Comparison of ENCODE assay signal across 23 cellular contexts in genomic region chr20:44772636-44773035, GRCh38. TPM values are rescaled to one million over a fixed set of nuclear protein-coding genes. Genes with fewer than 3 reads are reported as not detected.
"Had no signal": no experiment of that assay in that cellular context is flagged by ENCODE, and none has a peak within 500 bp of the region (broad histone marks: within the 10 kb centered on the region; RNA-seq: fewer than 3 reads in every experiment).

No MANE protein-coding gene starts in this region.

- H3K4me3 Mint-ChIP-seq: activated CD8-positive, alpha-beta T cell treated with anti-CD3 and anti-CD28 coated beads, Interleukin-2, amount 10 ng/mL, durations not matched to agents 7 days and 5 days; activated naive CD8-positive, alpha-beta T cell treated with anti-CD3 and anti-CD28 coated beads, Interleukin-2, amount 50 U/mL, for 24 hours; T-helper 1 cell treated with Interleukin-12 subunit alpha and Interleukin-12 subunit beta and Interleukin-4 antibody, amounts not matched to agents 30 μg/mL and 1 μg/mL, for 36 hours; WTC11 had no signal

- ATAC-seq: activated CD8-positive, alpha-beta T cell treated with anti-CD3 and anti-CD28 coated beads, Interleukin-2, amount 10 ng/mL, durations not matched to agents 7 days and 5 days; activated naive CD4-positive, alpha-beta T cell treated with anti-CD3 and anti-CD28 coated beads, Interleukin-2, amount 50 U/mL, for 72 hours; body of pancreas; WTC11 had no signal

- H3K4me3 ChIP-seq: ascending aorta, body of pancreas, cardiac muscle cell, Peyer's patch had no signal

- DNase-seq: activated CD4-positive, alpha-beta T cell treated with anti-CD3 and anti-CD28 coated beads for 48 hours; activated CD4-positive, alpha-beta T cell treated with anti-CD3 and anti-CD28 coated beads, Interleukin-2, amount 50 U/mL, for 4 hours; activated CD4-positive, CD25-positive, alpha-beta regulatory T cell treated with anti-CD3 and anti-CD28 coated beads, Interleukin-2, amount 50 U/mL, for 72 hours; activated CD8-positive, alpha-beta memory T cell treated with anti-CD3 and anti-CD28 coated beads, Interleukin-2, amount 50 U/mL, for 48 hours; activated CD8-positive, alpha-beta T cell treated with anti-CD3 and anti-CD28 coated beads, Interleukin-2, amount 10 ng/mL, durations not matched to agents 7 days and 5 days; activated effector memory CD4-positive, alpha-beta T cell treated with anti-CD3 and anti-CD28 coated beads, Interleukin-2, amount 50 U/mL, for 16 hours; activated naive CD4-positive, alpha-beta T cell treated with Interleukin-2 at 50 U/mL for 16 hours; activated naive CD8-positive, alpha-beta T cell treated with anti-CD3 and anti-CD28 coated beads, Interleukin-2, amount 50 U/mL, for 24 hours; activated T-cell treated with anti-CD3 and anti-CD28 coated beads, Interleukin-2, amount 50 U/mL, for 1 hour; amniotic stem cell; body of pancreas; NCI-H1105 treated with DMSO at 0.1 percent for 48 hours; NCI-H1436 treated with DMSO at 0.1 percent for 48 hours; NCI-H187; NCI-H510A treated with DMSO at 0.1 percent for 48 hours; NK-92 treated with Interleukin-12 subunit alpha and Interleukin-12 subunit beta, amount 100 ng/mL, for 24 hours; Peyer's patch; SHP77 treated with DMSO at 0.1 percent for 48 hours had no signal

- H3K4me1 Mint-ChIP-seq: activated naive CD8-positive, alpha-beta T cell treated with anti-CD3 and anti-CD28 coated beads, Interleukin-2, amount 50 U/mL, for 24 hours; WTC11 had no signal

- H3K9me3 Mint-ChIP-seq: activated naive CD4-positive, alpha-beta T cell treated with anti-CD3 and anti-CD28 coated beads, Interleukin-2, amount 50 U/mL, for 72 hours; activated naive CD8-positive, alpha-beta T cell treated with anti-CD3 and anti-CD28 coated beads, Interleukin-2, amount 50 U/mL, for 24 hours; T-helper 1 cell treated with Interleukin-12 subunit alpha and Interleukin-12 subunit beta and Interleukin-4 antibody, amounts not matched to agents 30 μg/mL and 1 μg/mL, for 36 hours; WTC11 had no signal

- H3K27me3 ChIP-seq: ascending aorta, body of pancreas, cardiac muscle cell, Peyer's patch had no signal

- H3K36me3 Mint-ChIP-seq: activated naive CD4-positive, alpha-beta T cell treated with anti-CD3 and anti-CD28 coated beads, Interleukin-2, amount 50 U/mL, for 72 hours; WTC11 had no signal

- H3K9me3 ChIP-seq: ascending aorta, body of pancreas, Peyer's patch had no signal

- H3K27ac Mint-ChIP-seq: activated CD8-positive, alpha-beta T cell treated with anti-CD3 and anti-CD28 coated beads, Interleukin-2, amount 10 ng/mL, durations not matched to agents 7 days and 5 days; activated naive CD4-positive, alpha-beta T cell treated with anti-CD3 and anti-CD28 coated beads, Interleukin-2, amount 50 U/mL, for 72 hours; activated naive CD8-positive, alpha-beta T cell treated with anti-CD3 and anti-CD28 coated beads, Interleukin-2, amount 50 U/mL, for 24 hours; T-helper 1 cell treated with Interleukin-12 subunit alpha and Interleukin-12 subunit beta and Interleukin-4 antibody, amounts not matched to agents 30 μg/mL and 1 μg/mL, for 36 hours; WTC11 had no signal

- H3K36me3 ChIP-seq: ascending aorta, cardiac muscle cell, Peyer's patch had no signal

- H3K4me1 ChIP-seq: ascending aorta, body of pancreas, Peyer's patch had no signal

- H3K27ac ChIP-seq: ascending aorta, body of pancreas, cardiac muscle cell, Peyer's patch had no signal

RNA-seq across cellular contexts. Expression of gene KCNK15, which starts 27.0 kb away (rescaled TPM):
- total RNA-seq: activated CD8-positive, alpha-beta T cell treated with anti-CD3 and anti-CD28 coated beads, Interleukin-2, amount 10 ng/mL, durations not matched to agents 7 days and 5 days; cardiac muscle cell had no signal

RNA-seq across cellular contexts. Expression of gene RIMS4, which starts 37.7 kb away (rescaled TPM):
- total RNA-seq: activated CD8-positive, alpha-beta T cell treated with anti-CD3 and anti-CD28 coated beads, Interleukin-2, amount 10 ng/mL, durations not matched to agents 7 days and 5 days had no signal

RNA-seq across cellular contexts. Expression of gene CCN5, which starts 57.5 kb away (rescaled TPM):
- total RNA-seq: activated CD8-positive, alpha-beta T cell treated with anti-CD3 and anti-CD28 coated beads, Interleukin-2, amount 10 ng/mL, durations not matched to agents 7 days and 5 days; activated naive CD4-positive, alpha-beta T cell treated with anti-CD3 and anti-CD28 coated beads, Interleukin-2, amount 50 U/mL, for 72 hours; cardiac muscle cell had no signal
